Comparison of ENCODE assay signal across 13 cellular contexts in genomic region chr9:128918921-128919320, GRCh38. TPM values are rescaled to one million over a fixed set of nuclear protein-coding genes. Genes with fewer than 3 reads are reported as not detected.
DNase-seq lines count a peak whose midpoint lies in the region; ATAC-seq and TF ChIP-seq lines count a peak whose summit lies in the region.
"Had no signal": no experiment of that assay in that cellular context is flagged by ENCODE, and none has a peak within 500 bp of the region (broad histone marks: within the 10 kb centered on the region; RNA-seq: fewer than 3 reads in every experiment).

No MANE protein-coding gene starts in this region.

- peaks cover 31% of the 10 kb centered on the region for H3K36me3 ChIP-seq in left ventricle myocardium inferior
- H3K36me3 ChIP-seq in breast epithelium: no peaks in the 10 kb centered on the region
- H3K36me3 ChIP-seq in upper lobe of right lung: peaks cover 15% of the 10 kb centered on the region
- peaks cover 22% of the 10 kb centered on the region for H3K36me3 ChIP-seq in brain microvascular endothelial cell (replicated peaks)

- no peak for ATAC-seq in naive thymus-derived CD8-positive, alpha-beta T cell
- no peak for ATAC-seq in upper lobe of right lung

- H3K9me3 Mint-ChIP-seq in naive thymus-derived CD8-positive, alpha-beta T cell: no peaks in the 10 kb centered on the region

- peak overlapping the region in 7 of 10 donors; percentile 7 to 84 (median 66) for H3K27ac Mint-ChIP-seq in naive thymus-derived CD8-positive, alpha-beta T cell

- POLR2A ChIA-PET in naive thymus-derived CD8-positive, alpha-beta T cell (lab: Charles Lee): interaction anchor here (1.2 kb wide), 1 partner anchor 16 kb away, joined by 3 read pairs; no protein-coding TSS in a partner anchor

- TF ChIP-seq POLR2A in breast epithelium (IDR thresholded peaks at IDR 0.05): no peak

- H3K4me3 Mint-ChIP-seq in naive thymus-derived CD8-positive, alpha-beta T cell: peak overlapping the region in 1 of 10 donors; percentile 25

- H3K4me1 ChIP-seq in left ventricle myocardium inferior (peaks cover 95% of the 10 kb centered on the region), breast epithelium (peaks cover 15 to 17% of the 10 kb centered on the region in 2 donors), upper lobe of right lung (peaks cover 63% of the 10 kb centered on the region)

- TF ChIP-seq CTCF in left ventricle myocardium inferior (IDR thresholded peaks at IDR 0.05; ENCODE audit: borderline replicate concordance) (no peak), breast epithelium (IDR thresholded peaks at IDR 0.05) (no peak), upper lobe of right lung (IDR thresholded peaks at IDR 0.05) (no peak), brain microvascular endothelial cell (IDR thresholded peaks at IDR 0.05; ENCODE audit: low read depth, low read length, missing control alignments) (no peak)

- H3K27ac ChIP-seq in left ventricle myocardium inferior (replicated peaks) (peak overlapping the region; percentile 90), breast epithelium (peak overlapping the region; percentile 80 to 94), upper lobe of right lung (peak overlapping the region; percentile 88), brain microvascular endothelial cell (no peak overlapping the region)

- DNase-seq in left ventricle myocardium inferior (no peak), cardiac septum (ENCODE audit: low spot score) (no peak), breast epithelium (ENCODE audit: low spot score in 2 of 2) (no peak), upper lobe of right lung (no peak), RKO (ENCODE audit: low spot score) (no peak), brain microvascular endothelial cell (no peak)
- DNase-seq in naive thymus-derived CD8-positive, alpha-beta T cell: no peak
- DNase-seq in stimulated activated CD4-positive, alpha-beta T cell treated with anti-CD3 and anti-CD28 coated beads, Interleukin-4, amount 100 ng/mL, for 4 hours: no peak
- DNase-seq: activated CD4-positive, alpha-beta T cell treated with anti-CD3 and anti-CD28 coated beads, Interleukin-2, amount 50 U/mL, for 4 hours; BE2C; NCI-H2227 treated with DMSO at 0.1 percent for 48 hours; nucleus accumbens; T-helper 2 cell had no signal

- H3K27me3 ChIP-seq in left ventricle myocardium inferior (ENCODE audit: low read depth): no peaks in the 10 kb centered on the region
- no peaks in the 10 kb centered on the region for H3K27me3 ChIP-seq in breast epithelium
- H3K27me3 ChIP-seq in upper lobe of right lung: no peaks in the 10 kb centered on the region
- H3K27me3 ChIP-seq in brain microvascular endothelial cell (replicated peaks): no peaks in the 10 kb centered on the region
- H3K27me3 ChIP-seq: BE2C had no signal

- intact Hi-C loops in left ventricle myocardium inferior (cut with micrococcal nuclease): no loop called here
- intact Hi-C loops in cardiac septum (cut with DNase I): no loop called here
- intact Hi-C loops in breast epithelium (cut with DNase I; ENCODE audit: low total_unique reads): loop anchor here (1.0 kb wide), 1 partner anchor 16 kb away; no protein-coding TSS in a partner anchor
- intact Hi-C loops in upper lobe of right lung (cut with DNase I): no loop called here

- H3K4me3 ChIP-seq in left ventricle myocardium inferior (no peak overlapping the region), breast epithelium (no peak overlapping the region), upper lobe of right lung (no peak overlapping the region), brain microvascular endothelial cell (ENCODE audit: low read depth, low read length) (no peak overlapping the region)

- H3K36me3 Mint-ChIP-seq in naive thymus-derived CD8-positive, alpha-beta T cell: peaks cover 0 to 26% (median 7%) of the 10 kb centered on the region in 3 donors

- H3K9me3 ChIP-seq in left ventricle myocardium inferior (replicated peaks) (no peaks in the 10 kb centered on the region), breast epithelium (no peaks in the 10 kb centered on the region), upper lobe of right lung (no peaks in the 10 kb centered on the region)
- H3K9me3 ChIP-seq: BE2C had no signal

- H3K4me1 Mint-ChIP-seq in naive thymus-derived CD8-positive, alpha-beta T cell: peaks cover 2 to 27% (median 16%) of the 10 kb centered on the region in 4 donors

- H3K27me3 Mint-ChIP-seq in naive thymus-derived CD8-positive, alpha-beta T cell: no peaks in the 10 kb centered on the region

- in situ Hi-C loops in brain microvascular endothelial cell (cut with HindIII; ENCODE audit: low pct_ligation_motif_present, low sequenced_read_pairs): no loop called here

RNA-seq across cellular contexts. Expression of gene PHYHD1, which starts 1.9 kb away (rescaled TPM):
- total RNA-seq in left ventricle myocardium inferior: 20.3 TPM
- 21.9 TPM for total RNA-seq in cardiac septum
- total RNA-seq in breast epithelium: 10 to 100 TPM; 24.3 to 67.0 (median 44.8) TPM
- 1 to 10 TPM; 6.9 to 8.2 TPM for total RNA-seq in naive thymus-derived CD8-positive, alpha-beta T cell
- 1 to 10 TPM; 2.6 to 7.4 (median 6.2) TPM for polyA plus RNA-seq in naive thymus-derived CD8-positive, alpha-beta T cell
- 46.5 TPM for total RNA-seq in upper lobe of right lung

RNA-seq across cellular contexts. Expression of gene DOLK, which starts 28.5 kb away (rescaled TPM):
- total RNA-seq in left ventricle myocardium inferior (8.4 TPM), cardiac septum (9.8 TPM), breast epithelium (10 to 100 TPM; 11.1 to 16.2 (median 14.3) TPM), upper lobe of right lung (15.5 TPM)
- total RNA-seq in naive thymus-derived CD8-positive, alpha-beta T cell: 10 to 100 TPM; 10.3 to 11.1 TPM
- polyA plus RNA-seq in naive thymus-derived CD8-positive, alpha-beta T cell: 1 to 10 TPM; 9.0 to 9.2 (median 9.1) TPM

RNA-seq across cellular contexts. Expression of gene NUP188, which starts 28.6 kb away (rescaled TPM):
- total RNA-seq in left ventricle myocardium inferior (15.9 TPM), cardiac septum (36.3 TPM), breast epithelium (10 to 100 TPM; 32.3 to 49.5 (median 36.0) TPM), upper lobe of right lung (49.6 TPM)
- total RNA-seq in naive thymus-derived CD8-positive, alpha-beta T cell: 10 to 100 TPM; 68.8 to 79.6 TPM
- polyA plus RNA-seq in naive thymus-derived CD8-positive, alpha-beta T cell: 10 to 100 TPM; 21.9 to 36.8 (median 29.8) TPM

RNA-seq across cellular contexts. Expression of gene LRRC8A, which starts 37.0 kb away (rescaled TPM):
- total RNA-seq in left ventricle myocardium inferior: 19.8 TPM
- total RNA-seq in cardiac septum: 24.2 TPM
- 10 to 100 TPM; 26.1 to 52.7 (median 40.6) TPM for total RNA-seq in breast epithelium
- total RNA-seq in naive thymus-derived CD8-positive, alpha-beta T cell: 10 to 100 TPM; 27.5 to 29.4 TPM
- 10 to 100 TPM; 17.4 to 36.7 (median 22.1) TPM for polyA plus RNA-seq in naive thymus-derived CD8-positive, alpha-beta T cell
- total RNA-seq in upper lobe of right lung: 68.1 TPM

RNA-seq across cellular contexts. Expression of gene KYAT1, which starts 37.2 kb away (rescaled TPM):
- total RNA-seq in left ventricle myocardium inferior: 12.1 TPM
- 9.2 TPM for total RNA-seq in cardiac septum
- total RNA-seq in breast epithelium: 1 to 10 TPM; 3.0 to 7.6 (median 7.2) TPM
- total RNA-seq in naive thymus-derived CD8-positive, alpha-beta T cell: 10 to 100 TPM; 15.1 to 15.9 TPM
- 10 to 100 TPM in 2 of 3 donors, 1 to 10 TPM in 1; 9.3 to 10.8 (median 10.4) TPM for polyA plus RNA-seq in naive thymus-derived CD8-positive, alpha-beta T cell
- total RNA-seq in upper lobe of right lung: 6.6 TPM
